ENCODE assay signal across 8 cellular contexts in the genomic region with DNA sequence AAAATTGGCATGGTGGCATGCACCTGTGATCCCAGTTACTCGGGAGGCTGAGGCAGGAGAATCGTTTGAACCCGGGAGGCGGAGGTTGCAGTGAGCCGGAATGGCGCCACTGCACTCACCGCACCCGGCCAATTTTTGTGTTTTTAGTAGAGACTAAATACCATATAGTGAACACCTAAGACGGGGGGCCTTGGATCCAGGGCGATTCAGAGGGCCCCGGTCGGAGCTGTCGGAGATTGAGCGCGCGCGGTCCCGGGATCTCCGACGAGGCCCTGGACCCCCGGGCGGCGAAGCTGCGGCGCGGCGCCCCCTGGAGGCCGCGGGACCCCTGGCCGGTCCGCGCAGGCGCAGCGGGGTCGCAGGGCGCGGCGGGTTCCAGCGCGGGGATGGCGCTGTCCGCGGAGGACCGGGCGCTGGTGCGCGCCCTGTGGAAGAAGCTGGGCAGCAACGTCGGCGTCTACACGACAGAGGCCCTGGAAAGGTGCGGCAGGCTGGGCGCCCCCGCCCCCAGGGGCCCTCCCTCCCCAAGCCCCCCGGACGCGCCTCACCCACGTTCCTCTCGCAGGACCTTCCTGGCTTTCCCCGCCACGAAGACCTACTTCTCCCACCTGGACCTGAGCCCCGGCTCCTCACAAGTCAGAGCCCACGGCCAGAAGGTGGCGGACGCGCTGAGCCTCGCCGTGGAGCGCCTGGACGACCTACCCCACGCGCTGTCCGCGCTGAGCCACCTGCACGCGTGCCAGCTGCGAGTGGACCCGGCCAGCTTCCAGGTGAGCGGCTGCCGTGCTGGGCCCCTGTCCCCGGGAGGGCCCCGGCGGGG. TPM values are rescaled to one million over a fixed set of nuclear protein-coding genes. Genes with fewer than 3 reads are reported as not detected.
A peak's percentile ranks its signal among the peaks of the same experiment; 100 is the strongest.
DNase-seq lines count a peak whose midpoint lies in the region; ATAC-seq and TF ChIP-seq lines count a peak whose summit lies in the region.

Gene HBQ1, plus strand, starts transcription at position 359 of the 820 bp plus-strand sequence. Its CDS starts 28 bp downstream, at position 387.

- no peak within 1 kb of the TSS for H3K27ac ChIP-seq in esophagus muscularis mucosa (replicated peaks in 1 of 4)

- no peak within 1 kb of the TSS for H3K27ac Mint-ChIP-seq in activated CD4-positive, alpha-beta T cell treated with anti-CD3 and anti-CD28 coated beads, Interleukin-2, amount 10 ng/mL, durations not matched to agents 24 days and 14 days

- H2AFZ ChIP-seq in neuron (ENCODE audit: low read depth, low read length) = no peak within 1 kb of the TSS

- peaks cover 3 to 54% (median 42%) of the 10 kb centered on the region in 4 donors for H3K27me3 ChIP-seq in esophagus muscularis mucosa
- H3K27me3 ChIP-seq in neuron (ENCODE audit: insufficient read depth, low read length) = peaks cover 21% of the 10 kb centered on the region

- TF ChIP-seq EP300 in esophagus muscularis mucosa (IDR thresholded peaks at IDR 0.05) = no peak

- peaks cover 29% of the 10 kb centered on the region for H3K27me3 Mint-ChIP-seq in activated CD4-positive, alpha-beta T cell treated with anti-CD3 and anti-CD28 coated beads, Interleukin-2, amount 10 ng/mL, durations not matched to agents 24 days and 14 days

- DNase-seq in AG20443 (ENCODE audit: low spot score) (peak; percentile 89), HEK293T (ENCODE audit: extremely low spot score) (peak; percentile 52), esophagus muscularis mucosa (ENCODE audit: extremely low spot score) (no peak), NCI-H2196 treated with DMSO at 0.1 percent for 48 hours (lab: John Stamatoyannopoulos, UW; ENCODE audit: unreplicated experiment) (no peak), HCEC 1CT (no peak)
- peak; percentile 76 for DNase-seq in activated CD4-positive, alpha-beta T cell treated with anti-CD3 and anti-CD28 coated beads, Interleukin-2, amount 10 ng/mL, durations not matched to agents 24 days and 14 days

- WGBS in esophagus muscularis mucosa = 14% methylated on average over 25 of the region's 83 CpGs

- H3K4me1 Mint-ChIP-seq in activated CD4-positive, alpha-beta T cell treated with anti-CD3 and anti-CD28 coated beads, Interleukin-2, amount 10 ng/mL, durations not matched to agents 24 days and 14 days = peaks cover 2% of the 10 kb centered on the region

- POLR2A ChIA-PET in HEK293T (lab: Yijun Ruan, JAX) = interaction anchor here (0.8 to 0.9 kb wide), 2 partner anchors 58 to 73 kb away, joined by 3 read pairs; no protein-coding TSS in a partner anchor

- H3K4me3 ChIP-seq in esophagus muscularis mucosa = peak within 1 kb of the TSS; percentile 27 to 50 (median 36)
- H3K4me3 ChIP-seq in neuron (ENCODE audit: low read length) = peak within 1 kb of the TSS; percentile 29

- H3K36me3 ChIP-seq in esophagus muscularis mucosa (no peaks in the 10 kb centered on the region), neuron (ENCODE audit: insufficient read depth, low read length) (peaks cover 10% of the 10 kb centered on the region)

- no peak for ATAC-seq in HG03159 (IDR thresholded peaks at IDR 0.05; ENCODE audit: unreplicated experiment)

- peak; percentile 9 to 27 (median 13) for TF ChIP-seq CTCF in esophagus muscularis mucosa (IDR thresholded peaks at IDR 0.05)

- H3K36me3 Mint-ChIP-seq in activated CD4-positive, alpha-beta T cell treated with anti-CD3 and anti-CD28 coated beads, Interleukin-2, amount 10 ng/mL, durations not matched to agents 24 days and 14 days (ENCODE audit: low read depth) = peaks cover 5% of the 10 kb centered on the region

- TF ChIP-seq POLR2A in esophagus muscularis mucosa (IDR thresholded peaks at IDR 0.05; ENCODE audit: low read depth) = no peak

- H3K9me3 Mint-ChIP-seq in activated CD4-positive, alpha-beta T cell treated with anti-CD3 and anti-CD28 coated beads, Interleukin-2, amount 10 ng/mL, durations not matched to agents 24 days and 14 days = no peaks in the 10 kb centered on the region

- no peaks in the 10 kb centered on the region for H3K9me3 ChIP-seq in esophagus muscularis mucosa
- no peaks in the 10 kb centered on the region for H3K9me3 ChIP-seq in neuron (ENCODE audit: low read length)

- intact Hi-C loops in activated CD4-positive, alpha-beta T cell treated with anti-CD3 and anti-CD28 coated beads, Interleukin-2, amount 10 ng/mL, durations not matched to agents 24 days and 14 days (cut with micrococcal nuclease) = loop anchor here (5.0 kb wide), 1 partner anchor 182 kb away; no protein-coding TSS in a partner anchor
- intact Hi-C loops in esophagus muscularis mucosa (cut with DNase I) = loop anchor here (2.0 kb wide), 1 partner anchor 74 kb away; no protein-coding TSS in a partner anchor

- CTCF ChIA-PET in HEK293T (lab: Yijun Ruan, JAX) = interaction anchor here (0.8 to 1.1 kb wide), 2 partner anchors 108 to 1383 kb away, joined by 3 read pairs; partner anchors contain the start of gene RHBDF1

- peak within 1 kb of the TSS; percentile 54 for H3K4me3 Mint-ChIP-seq in activated CD4-positive, alpha-beta T cell treated with anti-CD3 and anti-CD28 coated beads, Interleukin-2, amount 10 ng/mL, durations not matched to agents 24 days and 14 days

- H3K4me1 ChIP-seq in esophagus muscularis mucosa (peaks cover 19 to 31% (median 31%) of the 10 kb centered on the region in 4 donors), neuron (ENCODE audit: insufficient read depth, low read length) (peaks cover 8% of the 10 kb centered on the region)

TF ChIP-seq in HEK293T, 16 proteins besides CTCF, POLR2A, EP300 and RAD21:
- no peak for TF ChIP-seq SP1 (IDR thresholded peaks at IDR 0.05)
- no peak for TF ChIP-seq BHLHE40 (IDR thresholded peaks at IDR 0.05; ENCODE audit: borderline replicate concordance)
- TF ChIP-seq, protein P1, sequence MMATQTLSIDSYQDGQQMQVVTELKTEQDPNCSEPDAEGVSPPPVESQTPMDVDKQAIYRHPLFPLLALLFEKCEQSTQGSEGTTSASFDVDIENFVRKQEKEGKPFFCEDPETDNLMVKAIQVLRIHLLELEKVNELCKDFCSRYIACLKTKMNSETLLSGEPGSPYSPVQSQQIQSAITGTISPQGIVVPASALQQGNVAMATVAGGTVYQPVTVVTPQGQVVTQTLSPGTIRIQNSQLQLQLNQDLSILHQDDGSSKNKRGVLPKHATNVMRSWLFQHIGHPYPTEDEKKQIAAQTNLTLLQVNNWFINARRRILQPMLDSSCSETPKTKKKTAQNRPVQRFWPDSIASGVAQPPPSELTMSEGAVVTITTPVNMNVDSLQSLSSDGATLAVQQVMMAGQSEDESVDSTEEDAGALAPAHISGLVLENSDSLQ (IDR thresholded peaks at IDR 0.05) = no peak
- TF ChIP-seq FOXK2 (IDR thresholded peaks at IDR 0.05) = no peak

RNA-seq across cellular contexts. Expression of gene HBQ1, which starts in this region (rescaled TPM):
- total RNA-seq in activated CD4-positive, alpha-beta T cell treated with anti-CD3 and anti-CD28 coated beads, Interleukin-2, amount 10 ng/mL, durations not matched to agents 24 days and 14 days = 0.69 and 1.6 TPM in 2 replicates
- total RNA-seq in esophagus muscularis mucosa = 1 to 10 TPM in 1 of 4 donors, not detected in 3; 1.2 TPM

Comparison
In these comparisons a context has a peak if more than half of its experiments do, and no peak if none do; other contexts are left out.
1. DNase-seq: peak in AG20443 (single experiment), HEK293T (single experiment) and activated CD4-positive, alpha-beta T cell treated with anti-CD3 and anti-CD28 coated beads, Interleukin-2, amount 10 ng/mL, durations not matched to agents 24 days and 14 days (single experiment); none in esophagus muscularis mucosa (single experiment), NCI-H2196 treated with DMSO at 0.1 percent for 48 hours (single experiment) and HCEC 1CT (single experiment).